In the genomic region with DNA sequence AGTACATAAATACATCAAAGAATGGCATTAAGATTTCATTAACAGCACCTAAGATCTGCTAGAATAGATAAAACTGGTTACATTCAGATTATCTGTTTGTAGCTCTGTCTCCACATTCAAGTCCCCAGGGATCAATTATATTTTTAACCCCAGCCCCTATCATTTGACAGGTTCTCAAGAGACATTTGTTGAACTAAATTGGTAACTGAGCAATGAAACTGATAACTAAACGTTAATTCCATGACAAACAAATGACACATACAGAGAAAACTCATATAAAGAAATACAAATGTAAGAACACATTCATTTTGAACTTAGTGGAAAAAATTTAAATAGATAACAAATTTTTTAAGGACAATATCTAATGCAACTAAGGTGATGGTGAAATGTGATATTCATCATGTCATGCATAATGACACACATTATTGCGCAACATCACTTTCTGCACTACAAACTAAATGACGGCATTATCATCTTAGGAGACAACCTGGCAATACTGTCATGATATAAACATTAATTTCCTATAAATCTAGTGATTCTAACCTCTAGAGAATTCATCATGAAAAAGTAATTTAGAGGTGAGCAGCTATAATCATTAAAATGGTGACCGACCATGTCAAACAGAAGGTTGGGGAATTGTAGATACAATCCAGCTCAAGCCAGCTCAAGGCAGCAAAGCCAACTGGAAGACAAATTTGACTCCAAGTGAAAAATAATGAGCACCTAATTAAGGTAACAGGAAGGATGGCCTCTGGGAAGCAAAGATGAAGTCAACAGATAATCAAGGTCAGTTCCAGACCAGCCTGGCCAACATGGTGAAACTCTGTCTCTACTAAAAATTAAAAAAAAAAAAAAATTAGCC, we compare ENCODE assay signal across 14 cellular contexts. TPM values are rescaled to one million over a fixed set of nuclear protein-coding genes. Genes with fewer than 3 reads are reported as not detected.
DNase-seq lines count a peak whose midpoint lies in the region; ATAC-seq and TF ChIP-seq lines count a peak whose summit lies in the region.
"Had no signal": no experiment of that assay in that cellular context is flagged by ENCODE, and none has a peak within 500 bp of the region (broad histone marks: within the 10 kb centered on the region; RNA-seq: fewer than 3 reads in every experiment).

No MANE protein-coding gene starts in this region.

- peak overlapping the region in 1 of 2 donors; percentile 36 for H3K4me3 Mint-ChIP-seq in activated T-cell treated with anti-CD3 and anti-CD28 coated beads, Interleukin-2, amount 50 U/mL, for 72 hours
- no peak overlapping the region for H3K4me3 Mint-ChIP-seq in dendritic cell treated with granulocyte-macrophage colony-stimulating factor and Interleukin-4, amounts not matched to agents 40 ng/mL and 50 ng/mL, for 4 days
- H3K4me3 Mint-ChIP-seq in stimulated activated effector memory CD8-positive, alpha-beta T cell treated with anti-CD3 and anti-CD28 coated beads, Interleukin-12 subunit alpha, Interleukin-12 subunit beta, amount 100 ng/mL, for 72 hours: no peak overlapping the region
- H3K4me3 Mint-ChIP-seq: immature natural killer cell had no signal

- peaks cover 11% of the 10 kb centered on the region for H3K4me1 ChIP-seq in OCI-LY7 (ENCODE audit: insufficient read depth, low read length, poor library complexity, severe bottlenecking)
- H3K4me1 ChIP-seq: uterus had no signal

- no peak overlapping the region for H3K4me2 ChIP-seq in OCI-LY7 (ENCODE audit: low read length)

- H4K20me1 ChIP-seq in OCI-LY7 (ENCODE audit: insufficient read depth, low read length): peaks cover 11% of the 10 kb centered on the region; the same call in 1 of the 2 replicates

- POLR2A ChIA-PET in OCI-LY7 (lab: Charles Lee): interaction anchor here (0.6 kb wide), 1 partner anchor 92 kb away, joined by 3 read pairs; no protein-coding TSS in a partner anchor

- no peaks in the 10 kb centered on the region for H3K9me3 Mint-ChIP-seq in activated T-cell treated with anti-CD3 and anti-CD28 coated beads, Interleukin-2, amount 50 U/mL, for 72 hours
- no peaks in the 10 kb centered on the region for H3K9me3 Mint-ChIP-seq in dendritic cell treated with granulocyte-macrophage colony-stimulating factor and Interleukin-4, amounts not matched to agents 40 ng/mL and 50 ng/mL, for 4 days
- H3K9me3 Mint-ChIP-seq in stimulated activated effector memory CD8-positive, alpha-beta T cell treated with anti-CD3 and anti-CD28 coated beads, Interleukin-12 subunit alpha, Interleukin-12 subunit beta, amount 100 ng/mL, for 72 hours: no peaks in the 10 kb centered on the region
- H3K9me3 Mint-ChIP-seq: immature natural killer cell had no signal

- peaks cover 0 to under 1% of the 10 kb centered on the region in 2 donors for H3K36me3 Mint-ChIP-seq in activated T-cell treated with anti-CD3 and anti-CD28 coated beads, Interleukin-2, amount 50 U/mL, for 72 hours (ENCODE audit: insufficient read depth in 2 of 2)
- H3K36me3 Mint-ChIP-seq in dendritic cell treated with granulocyte-macrophage colony-stimulating factor and Interleukin-4, amounts not matched to agents 40 ng/mL and 50 ng/mL, for 4 days (ENCODE audit: low read depth): peaks cover 29% of the 10 kb centered on the region
- peaks cover 7% of the 10 kb centered on the region for H3K36me3 Mint-ChIP-seq in stimulated activated effector memory CD8-positive, alpha-beta T cell treated with anti-CD3 and anti-CD28 coated beads, Interleukin-12 subunit alpha, Interleukin-12 subunit beta, amount 100 ng/mL, for 72 hours
- H3K36me3 Mint-ChIP-seq: immature natural killer cell had no signal

- CTCF ChIA-PET in OCI-LY7 (lab: Charles Lee; ENCODE audit: unreplicated experiment): no interaction called here

- no peaks in the 10 kb centered on the region for H3K9me3 ChIP-seq in OCI-LY7 (ENCODE audit: low read length)
- H3K9me3 ChIP-seq: uterus had no signal

- peak; percentile 52 to 56 for ATAC-seq in activated T-cell treated with anti-CD3 and anti-CD28 coated beads, Interleukin-2, amount 50 U/mL, for 72 hours (replicated peaks in 1 of 2)
- peak; percentile 55 for ATAC-seq in stimulated activated effector memory CD8-positive, alpha-beta T cell treated with anti-CD3 and anti-CD28 coated beads, Interleukin-12 subunit alpha, Interleukin-12 subunit beta, amount 100 ng/mL, for 72 hours

- no peaks in the 10 kb centered on the region for H3K27me3 Mint-ChIP-seq in activated T-cell treated with anti-CD3 and anti-CD28 coated beads, Interleukin-2, amount 50 U/mL, for 72 hours (ENCODE audit: low read depth)
- H3K27me3 Mint-ChIP-seq in dendritic cell treated with granulocyte-macrophage colony-stimulating factor and Interleukin-4, amounts not matched to agents 40 ng/mL and 50 ng/mL, for 4 days: peaks cover 10% of the 10 kb centered on the region

- no peak overlapping the region for H3K27ac ChIP-seq in OCI-LY7 (ENCODE audit: low read depth, low read length, poor library complexity, severe bottlenecking)
- H3K27ac ChIP-seq: C4-2B had no signal

- no peak overlapping the region for H3K4me3 ChIP-seq in OCI-LY7 (ENCODE audit: low read depth, low read length, poor library complexity, severe bottlenecking)
- H3K4me3 ChIP-seq: cardiac muscle cell, uterus had no signal

- H3K9me2 ChIP-seq in OCI-LY7 (ENCODE audit: insufficient read depth, low read length): no peaks in the 10 kb centered on the region

- peak overlapping the region; percentile 56 for H3K27ac Mint-ChIP-seq in activated T-cell treated with anti-CD3 and anti-CD28 coated beads, Interleukin-2, amount 50 U/mL, for 72 hours
- H3K27ac Mint-ChIP-seq in dendritic cell treated with granulocyte-macrophage colony-stimulating factor and Interleukin-4, amounts not matched to agents 40 ng/mL and 50 ng/mL, for 4 days: peak overlapping the region; percentile 15
- no peak overlapping the region for H3K27ac Mint-ChIP-seq in stimulated activated effector memory CD8-positive, alpha-beta T cell treated with anti-CD3 and anti-CD28 coated beads, Interleukin-12 subunit alpha, Interleukin-12 subunit beta, amount 100 ng/mL, for 72 hours

- H3K79me2 ChIP-seq in OCI-LY7 (ENCODE audit: insufficient read depth, low read depth, low read length): no peaks in the 10 kb centered on the region

- DNase-seq in activated T-cell treated with anti-CD3 and anti-CD28 coated beads, Interleukin-2, amount 50 U/mL, for 72 hours: no peak
- DNase-seq in activated T-cell treated with anti-CD3 and anti-CD28 coated beads, Interleukin-2, amount 50 U/mL, for 48 hours: no peak
- DNase-seq in MV-4-11 (lab: John Stamatoyannopoulos, UW) (peak; percentile 62), DMS79 treated with DMSO at 0.1 percent for 48 hours (lab: John Stamatoyannopoulos, UW) (no peak), NCI-H2029 treated with DMSO at 0.1 percent for 48 hours (lab: John Stamatoyannopoulos, UW) (no peak), OCI-LY7 (ENCODE audit: low spot score) (no peak)
- DNase-seq in stimulated activated effector memory CD8-positive, alpha-beta T cell treated with anti-CD3 and anti-CD28 coated beads, Interleukin-12 subunit alpha, Interleukin-12 subunit beta, amount 100 ng/mL, for 72 hours (ENCODE audit: low spot score in 2 of 2): no peak
- DNase-seq: immature natural killer cell, NCI-H2029, RPMI8226, uterus had no signal

- 0 out of 2 replicates have a peak, but pooled peaks cover 2% of the 10 kb centered on the region for H3K36me3 ChIP-seq in OCI-LY7 (ENCODE audit: insufficient read depth, low read length)
- H3K36me3 ChIP-seq: cardiac muscle cell, uterus had no signal

- no TSS peak for BruUV-seq in OCI-LY7 (replicated peaks; lab: Mats Ljungman, UMichigan)

- intact Hi-C loops in dendritic cell treated with granulocyte-macrophage colony-stimulating factor and Interleukin-4, amounts not matched to agents 40 ng/mL and 50 ng/mL, for 4 days (cut with micrococcal nuclease): no loop called here
- intact Hi-C loops in OCI-LY7 (cut with micrococcal nuclease; ENCODE audit: unreplicated experiment): loop anchor here (2.0 kb wide), 1 partner anchor 15 kb away; no protein-coding TSS in a partner anchor

- peaks cover 64% of the 10 kb centered on the region for H3K4me1 Mint-ChIP-seq in activated T-cell treated with anti-CD3 and anti-CD28 coated beads, Interleukin-2, amount 50 U/mL, for 72 hours (ENCODE audit: low read depth)
- peaks cover 59% of the 10 kb centered on the region for H3K4me1 Mint-ChIP-seq in dendritic cell treated with granulocyte-macrophage colony-stimulating factor and Interleukin-4, amounts not matched to agents 40 ng/mL and 50 ng/mL, for 4 days (ENCODE audit: low read depth)
- peaks cover 65% of the 10 kb centered on the region for H3K4me1 Mint-ChIP-seq in stimulated activated effector memory CD8-positive, alpha-beta T cell treated with anti-CD3 and anti-CD28 coated beads, Interleukin-12 subunit alpha, Interleukin-12 subunit beta, amount 100 ng/mL, for 72 hours

- TF ChIP-seq CTCF in OCI-LY7 (conservative IDR thresholded peaks at IDR 0.05; ENCODE audit: low read length): no peak

- no peak overlapping the region for H2AFZ ChIP-seq in OCI-LY7 (ENCODE audit: low read length)

RNA-seq across cellular contexts. Expression of gene ARHGAP17, which starts 9.5 kb away (rescaled TPM):
- 10 to 100 TPM; 66.8 to 70.9 TPM for total RNA-seq in activated T-cell treated with anti-CD3 and anti-CD28 coated beads, Interleukin-2, amount 50 U/mL, for 72 hours
- 31.4 and 37.1 TPM in 2 replicates for total RNA-seq in OCI-LY7 (2014; rRNA removed; shearing (Covaris generic))
- 89.3 and 95.1 TPM in 2 replicates for total RNA-seq in OCI-LY7 (2022)
